In genomic region chr1:93339171-93339697, GRCh38 we compare ENCODE assay signal across 1 cellular context.
TF ChIP-seq lines count a peak whose summit lies in the region.

No MANE protein-coding gene starts in this region.

TF ChIP-seq in HEK293, 187 proteins besides CTCF, POLR2A, EP300 and RAD21:
- TF ChIP-seq REST (tag by site-specific recombination; IDR thresholded peaks at IDR 0.05) (peak; percentile 61; the same call in 1 of the 2 replicates), ZFP69B (tag by site-specific recombination; IDR thresholded peaks at IDR 0.05) (no peak)
